In the genomic region with DNA sequence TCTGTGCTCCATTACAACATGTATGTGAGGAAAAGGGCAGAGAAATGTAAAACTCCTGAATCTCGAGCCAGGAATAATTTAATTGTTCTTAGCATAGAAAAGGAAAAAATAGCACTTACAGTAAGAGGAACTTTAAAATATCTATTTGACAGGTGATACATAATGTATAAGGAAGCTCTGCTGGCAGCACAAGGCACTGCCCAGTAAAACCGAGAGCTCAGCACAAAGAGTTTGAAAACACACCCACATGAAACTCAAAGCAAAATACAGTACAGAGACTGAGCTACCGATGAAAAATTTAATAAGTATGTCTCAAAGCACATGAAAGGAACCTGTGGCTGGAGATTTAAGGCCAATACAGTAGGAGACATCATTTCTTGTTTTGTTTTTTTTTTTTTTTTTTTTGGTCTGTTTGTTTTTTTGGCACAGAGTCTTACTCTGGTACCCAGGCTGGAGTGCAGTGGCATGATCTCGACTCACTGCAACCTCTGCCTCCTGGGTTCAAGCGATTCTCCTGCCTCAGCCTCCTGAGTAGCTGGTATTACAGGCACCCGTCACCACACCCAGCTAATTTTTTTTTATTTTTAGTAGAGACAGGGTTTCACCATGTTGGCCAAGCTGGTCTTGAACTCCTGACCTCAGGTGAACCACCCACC, we compare ENCODE assay signal across 10 cellular contexts. TPM values are rescaled to one million over a fixed set of nuclear protein-coding genes. Genes with fewer than 3 reads are reported as not detected.
DNase-seq lines count a peak whose midpoint lies in the region; ATAC-seq, FAIRE-seq and TF ChIP-seq lines count a peak whose summit lies in the region.
"Had no signal": no experiment of that assay in that cellular context is flagged by ENCODE, and none has a peak within 500 bp of the region (broad histone marks: within the 10 kb centered on the region; RNA-seq: fewer than 3 reads in every experiment).

No MANE protein-coding gene starts in this region.

- POLR2A ChIA-PET in A549 (lab: Yijun Ruan, JAX), result interaction anchor here (0.6 to 1.3 kb wide), 3 partner anchors 19 to 37 kb away, joined by 3 to 9 read pairs (median 4); partner anchors contain the start of gene CLIP1
- POLR2A ChIA-PET in Caco-2 (lab: Charles Lee), result no interaction called here

- no peak for TF ChIP-seq CTCF in A549 (IDR thresholded peaks at IDR 0.05)
- no peak for TF ChIP-seq CTCF in endodermal cell (conservative IDR thresholded peaks at IDR 0.05)
- no peak for TF ChIP-seq CTCF in Caco-2 (IDR thresholded peaks at IDR 0.05; ENCODE audit: insufficient read depth in 1 of 2, low read depth in 1 of 2, low read length in 1 of 2, severe bottlenecking in 1 of 2, unreplicated experiment in 1 of 2)

- H3K36me3 ChIP-seq in endodermal cell (ENCODE audit: control insufficient read depth, insufficient read depth, low read length), result peaks cover 10% of the 10 kb centered on the region
- H3K36me3 ChIP-seq in Caco-2 (ENCODE audit: control insufficient read depth, insufficient read depth, low read length), result no peaks in the 10 kb centered on the region
- H3K36me3 ChIP-seq: WERI-Rb-1 had no signal

- H3K4me3 Mint-ChIP-seq in endodermal cell (no peak overlapping the region), Caco-2 (ENCODE audit: unreplicated experiment) (no peak overlapping the region)

- H3K4me2 ChIP-seq in A549, result peak overlapping the region; percentile 53

- H3K27me3 ChIP-seq in endodermal cell (ENCODE audit: control insufficient read depth, insufficient read depth, low read length, poor library complexity, severe bottlenecking) (no peaks in the 10 kb centered on the region), Caco-2 (replicated peaks; ENCODE audit: control insufficient read depth, insufficient read depth, low read length) (no peaks in the 10 kb centered on the region)

- H3K4me3 ChIP-seq in A549, result no peak overlapping the region
- H3K4me3 ChIP-seq in endodermal cell (ENCODE audit: low read length), result no peak overlapping the region
- no peak overlapping the region for H3K4me3 ChIP-seq in Caco-2 (ENCODE audit: low read depth, low read length)

- no TSS peak for BruUV-seq in Caco-2 (replicated peaks; lab: Mats Ljungman, UMichigan)

- H3K4me1 Mint-ChIP-seq in endodermal cell, result peaks cover 22% of the 10 kb centered on the region
- peaks cover 26% of the 10 kb centered on the region for H3K4me1 Mint-ChIP-seq in Caco-2 (ENCODE audit: low read depth, unreplicated experiment)

- H3K9me3 Mint-ChIP-seq in endodermal cell, result no peaks in the 10 kb centered on the region
- H3K9me3 Mint-ChIP-seq in Caco-2 (ENCODE audit: unreplicated experiment), result no peaks in the 10 kb centered on the region

- H3K36me3 Mint-ChIP-seq in endodermal cell (ENCODE audit: low read depth), result peaks cover 8% of the 10 kb centered on the region
- H3K36me3 Mint-ChIP-seq in Caco-2 (ENCODE audit: insufficient read depth, unreplicated experiment), result peaks cover 58% of the 10 kb centered on the region

- CTCF ChIA-PET in A549 (lab: Yijun Ruan, JAX) (interaction anchor here (0.6 to 8.1 kb wide), 7 partner anchors 11 to 69 kb away, joined by 3 to 79 read pairs (median 5); partner anchors contain the start of gene CLIP1), Caco-2 (lab: Charles Lee) (no interaction called here)

- no peak for TF ChIP-seq EP300 in A549 (IDR thresholded peaks at IDR 0.05)

- H3K9me3 ChIP-seq in A549 (no peaks in the 10 kb centered on the region), endodermal cell (ENCODE audit: control insufficient read depth, low read length) (no peaks in the 10 kb centered on the region), Caco-2 (no peaks in the 10 kb centered on the region)

- no peak for ATAC-seq in A549
- ATAC-seq in GM18498 (IDR thresholded peaks at IDR 0.05; ENCODE audit: unreplicated experiment), result peak; percentile 57
- ATAC-seq in HG03354 (IDR thresholded peaks at IDR 0.05; ENCODE audit: poor library complexity, severe bottlenecking, unreplicated experiment), result peak; percentile 53

- DNase-seq in A549 (ENCODE audit: low read depth in 1 of 2, low spot score in 1 of 2), result peak in 1 of 2 experiments; percentile 45
- DNase-seq in endodermal cell, result no peak
- DNase-seq in medulla oblongata (ENCODE audit: extremely low spot score), result no peak
- no peak for DNase-seq in Caco-2
- DNase-seq in NCI-H345 (lab: John Stamatoyannopoulos, UW), result no peak
- DNase-seq in mesenteric fat pad (ENCODE audit: low spot score), result no peak
- DNase-seq: DMS79 treated with DMSO at 0.1 percent for 48 hours, WERI-Rb-1 had no signal

- intact Hi-C loops in Caco-2 (cut with micrococcal nuclease; ENCODE audit: unreplicated experiment), result loop anchor here (5.0 kb wide), 1 partner anchor 84 kb away; no protein-coding TSS in a partner anchor

- no peak overlapping the region for H3K9ac ChIP-seq in endodermal cell (ENCODE audit: extremely low read depth, low read length, poor library complexity, severe bottlenecking)

- no peak for TF ChIP-seq POLR2A in A549 (IDR thresholded peaks at IDR 0.05; ENCODE audit: low read length)

- FAIRE-seq in A549 (lab: Jason Lieb, UNC), result no peak

- H3K4me1 ChIP-seq in A549 (peaks cover 77% of the 10 kb centered on the region), endodermal cell (ENCODE audit: control insufficient read depth, insufficient read depth, low read length) (peaks cover 8% of the 10 kb centered on the region), Caco-2 (peaks cover 52% of the 10 kb centered on the region)

- no peaks in the 10 kb centered on the region for H3K27me3 Mint-ChIP-seq in endodermal cell (ENCODE audit: insufficient read depth)
- H3K27me3 Mint-ChIP-seq in Caco-2 (ENCODE audit: insufficient read depth, unreplicated experiment), result no peaks in the 10 kb centered on the region

- peak overlapping the region; percentile 27 for H3K27ac Mint-ChIP-seq in endodermal cell
- H3K27ac Mint-ChIP-seq in Caco-2 (ENCODE audit: unreplicated experiment), result no peak overlapping the region

- 40% methylated on average over 6 of the region's 6 CpGs for WGBS in A549 (ENCODE audit: missing lambda C conversion rate)
- 90 to 96% methylated on average over 3 to 6 of the region's 6 CpGs for WGBS in endodermal cell (ENCODE audit: insufficient coverage in 1 of 2, insufficient read length in 1 of 2), 2 experiments

- no peak for TF ChIP-seq RAD21 in A549 (conservative IDR thresholded peaks at IDR 0.05 in 1 of 2, IDR thresholded peaks at IDR 0.05 in 1 of 2)

- H3K27ac ChIP-seq in A549, result peak overlapping the region; percentile 98
- H3K27ac ChIP-seq in endodermal cell (ENCODE audit: low read depth, low read length), result no peak overlapping the region
- H3K27ac ChIP-seq: WERI-Rb-1 had no signal

TF ChIP-seq in A549, 52 proteins besides CTCF, POLR2A, EP300 and RAD21:
- TF ChIP-seq MAFK (IDR thresholded peaks at IDR 0.05; ENCODE audit: partially characterized antibody) (peak; percentile 27), POLR2AphosphoS2 (conservative IDR thresholded peaks at IDR 0.05; ENCODE audit: low read length) (no peak)

RNA-seq across cellular contexts. Expression of gene CLIP1, which starts 19.2 kb away (rescaled TPM):
- polyA plus RNA-seq in A549 (2011; rRNA removed) (133 and 149 TPM in 2 replicates), A549 (2017; fragmentation: RNase III; extraction: RNeasy Plus Mini Kit Qiagen cat#74134 plus additional on column Dnase treatment) (43.0 to 49.7 TPM (median 44.4 TPM) in 3 replicates)
- polyA plus RNA-seq in A549 (2012; cell fraction: cytosol; rRNA removed), result 49.1 and 54.3 TPM in 2 replicates
- 98.3 and 122 TPM in 2 replicates for polyA plus RNA-seq in A549 (2012; cell fraction: nucleus; rRNA removed)
- polyA minus RNA-seq in A549 (2011; rRNA and poly(A)+ RNA removed), result 217 and 263 TPM in 2 replicates
- total RNA-seq in endodermal cell (10 to 100 TPM; 56.5 to 65.1 TPM), Caco-2 (2022) (80.9 and 85.0 TPM in 2 replicates), mesenteric fat pad (99.9 TPM)
- polyA plus RNA-seq in endodermal cell (2013, experiment 1 of 2), result 33.3 TPM
- 35.1 TPM for polyA plus RNA-seq in endodermal cell (2013, experiment 2 of 2)

Comparison
In these comparisons a context has a peak if more than half of its experiments do, and no peak if none do; other contexts are left out.
1. ATAC-seq: peak in GM18498 (single experiment) and HG03354 (single experiment); none in A549 (0 of 2).